In the genomic region with DNA sequence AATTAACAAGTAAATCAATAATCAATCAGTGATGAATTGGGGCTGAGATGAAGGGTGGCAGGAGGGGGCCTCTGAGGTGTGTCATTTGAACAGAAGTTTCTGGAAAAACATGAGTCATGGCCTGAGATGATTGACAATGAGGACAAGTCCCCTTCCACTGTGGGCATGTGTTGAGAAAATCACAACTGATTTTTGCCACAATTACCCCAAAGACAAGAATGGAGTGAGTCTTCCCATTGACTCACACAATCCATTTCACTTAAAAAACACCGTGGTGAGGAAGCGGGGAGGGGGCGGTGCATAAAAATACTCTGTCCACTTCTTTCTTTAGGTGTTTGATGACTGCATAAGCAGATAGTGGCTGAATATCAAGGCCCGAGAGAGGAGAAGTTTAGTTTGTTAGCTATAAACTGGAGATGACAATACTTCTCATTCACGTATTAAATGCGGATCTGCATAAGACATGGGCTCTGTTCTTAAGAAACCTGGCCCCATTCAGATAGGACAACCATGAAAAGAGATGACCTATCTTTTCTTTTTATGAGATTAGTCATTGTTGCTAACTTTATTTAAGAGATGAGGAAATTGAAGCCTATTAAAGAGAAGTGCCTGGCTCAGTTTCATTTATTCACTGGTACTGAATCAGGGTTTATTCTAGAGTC, we compare ENCODE assay signal across 1 cellular context.
TF ChIP-seq lines count a peak whose summit lies in the region.

No MANE protein-coding gene starts in this region.

TF ChIP-seq in SK-N-SH treated with all-trans-retinoic acid at 6 μM for 48 hours, 23 proteins besides CTCF, POLR2A, EP300 and RAD21 (continued from another document):
- TF ChIP-seq, protein P1, sequence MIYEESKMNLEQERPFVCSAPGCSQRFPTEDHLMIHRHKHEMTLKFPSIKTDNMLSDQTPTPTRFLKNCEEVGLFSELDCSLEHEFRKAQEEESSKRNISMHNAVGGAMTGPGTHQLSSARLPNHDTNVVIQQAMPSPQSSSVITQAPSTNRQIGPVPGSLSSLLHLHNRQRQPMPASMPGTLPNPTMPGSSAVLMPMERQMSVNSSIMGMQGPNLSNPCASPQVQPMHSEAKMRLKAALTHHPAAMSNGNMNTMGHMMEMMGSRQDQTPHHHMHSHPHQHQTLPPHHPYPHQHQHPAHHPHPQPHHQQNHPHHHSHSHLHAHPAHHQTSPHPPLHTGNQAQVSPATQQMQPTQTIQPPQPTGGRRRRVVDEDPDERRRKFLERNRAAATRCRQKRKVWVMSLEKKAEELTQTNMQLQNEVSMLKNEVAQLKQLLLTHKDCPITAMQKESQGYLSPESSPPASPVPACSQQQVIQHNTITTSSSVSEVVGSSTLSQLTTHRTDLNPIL (CRISPR knock-in tag; IDR thresholded peaks at IDR 0.05; ENCODE audit: low read depth): no peak
- TF ChIP-seq, protein P2, sequence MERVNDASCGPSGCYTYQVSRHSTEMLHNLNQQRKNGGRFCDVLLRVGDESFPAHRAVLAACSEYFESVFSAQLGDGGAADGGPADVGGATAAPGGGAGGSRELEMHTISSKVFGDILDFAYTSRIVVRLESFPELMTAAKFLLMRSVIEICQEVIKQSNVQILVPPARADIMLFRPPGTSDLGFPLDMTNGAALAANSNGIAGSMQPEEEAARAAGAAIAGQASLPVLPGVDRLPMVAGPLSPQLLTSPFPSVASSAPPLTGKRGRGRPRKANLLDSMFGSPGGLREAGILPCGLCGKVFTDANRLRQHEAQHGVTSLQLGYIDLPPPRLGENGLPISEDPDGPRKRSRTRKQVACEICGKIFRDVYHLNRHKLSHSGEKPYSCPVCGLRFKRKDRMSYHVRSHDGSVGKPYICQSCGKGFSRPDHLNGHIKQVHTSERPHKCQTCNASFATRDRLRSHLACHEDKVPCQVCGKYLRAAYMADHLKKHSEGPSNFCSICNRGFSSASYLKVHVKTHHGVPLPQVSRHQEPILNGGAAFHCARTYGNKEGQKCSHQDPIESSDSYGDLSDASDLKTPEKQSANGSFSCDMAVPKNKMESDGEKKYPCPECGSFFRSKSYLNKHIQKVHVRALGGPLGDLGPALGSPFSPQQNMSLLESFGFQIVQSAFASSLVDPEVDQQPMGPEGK (CRISPR knock-in tag; IDR thresholded peaks at IDR 0.05; ENCODE audit: borderline replicate concordance): no peak
- TF ChIP-seq ESRRG (CRISPR knock-in tag; IDR thresholded peaks at IDR 0.05) (no peak), ZC3H10 (CRISPR knock-in tag; IDR thresholded peaks at IDR 0.05) (no peak), TCF4 (CRISPR knock-in tag; IDR thresholded peaks at IDR 0.05; ENCODE audit: borderline replicate concordance) (no peak), PPARA (CRISPR knock-in tag; IDR thresholded peaks at IDR 0.05; ENCODE audit: borderline replicate concordance) (no peak), ZFP30 (CRISPR knock-in tag; IDR thresholded peaks at IDR 0.05) (no peak), CSRNP3 (CRISPR knock-in tag; IDR thresholded peaks at IDR 0.05) (no peak), CSDC2 (CRISPR knock-in tag; IDR thresholded peaks at IDR 0.05) (no peak), OSR1 (CRISPR knock-in tag; IDR thresholded peaks at IDR 0.05) (no peak)
